In the genomic region with DNA sequence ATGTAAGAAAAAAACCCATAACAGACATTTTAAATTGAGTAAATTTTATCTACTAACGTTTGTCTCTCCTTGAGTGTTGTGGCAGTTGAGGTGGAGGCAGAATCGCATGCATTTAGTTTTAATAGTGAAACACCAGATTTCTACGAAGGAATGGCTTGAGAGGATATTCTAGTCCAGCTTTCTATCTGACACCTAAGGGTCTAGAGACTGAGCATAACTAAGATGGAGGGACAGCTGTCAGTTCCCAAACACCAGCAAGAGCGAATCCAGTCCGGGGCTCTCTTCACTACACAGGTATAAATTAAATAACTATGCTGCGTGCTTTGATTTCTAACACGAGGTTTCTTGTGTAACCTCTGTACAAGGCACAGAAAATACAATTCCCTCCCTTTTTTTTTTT, we compare ENCODE assay signal across 9 cellular contexts. TPM values are rescaled to one million over a fixed set of nuclear protein-coding genes. Genes with fewer than 3 reads are reported as not detected.
DNase-seq lines count a peak whose midpoint lies in the region; ATAC-seq and TF ChIP-seq lines count a peak whose summit lies in the region.
"Had no signal": no experiment of that assay in that cellular context is flagged by ENCODE, and none has a peak within 500 bp of the region (broad histone marks: within the 10 kb centered on the region; RNA-seq: fewer than 3 reads in every experiment).

No MANE protein-coding gene starts in this region.

- H3K36me3 Mint-ChIP-seq in activated T-cell treated with anti-CD3 and anti-CD28 coated beads, Interleukin-2, amount 50 U/mL, for 72 hours (ENCODE audit: insufficient read depth in 2 of 2): peaks cover 0 to 7% of the 10 kb centered on the region in 2 donors
- peaks cover 5% of the 10 kb centered on the region for H3K36me3 Mint-ChIP-seq in stimulated activated memory B cell treated with anti-CD40 and anti-IgM and Interleukin-4, amounts not matched to agents 10 μg/mL and 1 μg/mL and 100 μg/mL, for 72 hours

- peak overlapping the region; percentile 95 for H3K27ac Mint-ChIP-seq in activated T-cell treated with anti-CD3 and anti-CD28 coated beads, Interleukin-2, amount 50 U/mL, for 72 hours
- H3K27ac Mint-ChIP-seq in stimulated activated memory B cell treated with anti-CD40 and anti-IgM and Interleukin-4, amounts not matched to agents 10 μg/mL and 1 μg/mL and 100 μg/mL, for 72 hours: peak overlapping the region; percentile 87

- ATAC-seq in activated T-cell treated with anti-CD3 and anti-CD28 coated beads, Interleukin-2, amount 50 U/mL, for 72 hours (replicated peaks in 1 of 2): no peak
- no peak for ATAC-seq in stimulated activated memory B cell treated with anti-CD40 and anti-IgM and Interleukin-4, amounts not matched to agents 10 μg/mL and 1 μg/mL and 100 μg/mL, for 72 hours
- ATAC-seq in left lobe of liver: no peak

- 66% methylated on average over 7 of the region's 7 CpGs for WGBS in prostate gland

- peak overlapping the region; percentile 96 for H3K4me3 ChIP-seq in iPS-11a (ENCODE audit: low read depth, low read length)
- H3K4me3 ChIP-seq in prostate gland: no peak overlapping the region

- no peaks in the 10 kb centered on the region for H3K4me1 ChIP-seq in prostate gland (replicated peaks)

- peak overlapping the region; percentile 95 to 100 for H3K4me3 Mint-ChIP-seq in activated T-cell treated with anti-CD3 and anti-CD28 coated beads, Interleukin-2, amount 50 U/mL, for 72 hours
- peak overlapping the region; percentile 89 for H3K4me3 Mint-ChIP-seq in stimulated activated memory B cell treated with anti-CD40 and anti-IgM and Interleukin-4, amounts not matched to agents 10 μg/mL and 1 μg/mL and 100 μg/mL, for 72 hours

- no peak for DNase-seq in activated T-cell treated with anti-CD3 and anti-CD28 coated beads, Interleukin-2, amount 50 U/mL, for 72 hours
- no peak for DNase-seq in activated T-cell treated with anti-CD3 and anti-CD28 coated beads, Interleukin-2, amount 50 U/mL, for 1 hour
- DNase-seq in prostate gland (ENCODE audit: low spot score) (no peak), NCI-H2171 (lab: John Stamatoyannopoulos, UW) (no peak), left lobe of liver (ENCODE audit: low spot score) (no peak)
- DNase-seq: activated gamma-delta T cell treated with Interleukin-2 at 50 U/mL for 16 hours had no signal

- H3K27me3 ChIP-seq in prostate gland (replicated peaks; ENCODE audit: insufficient read depth): no peaks in the 10 kb centered on the region

- H3K4me1 Mint-ChIP-seq in activated T-cell treated with anti-CD3 and anti-CD28 coated beads, Interleukin-2, amount 50 U/mL, for 72 hours (ENCODE audit: low read depth): peaks cover 71% of the 10 kb centered on the region
- peaks cover 68% of the 10 kb centered on the region for H3K4me1 Mint-ChIP-seq in stimulated activated memory B cell treated with anti-CD40 and anti-IgM and Interleukin-4, amounts not matched to agents 10 μg/mL and 1 μg/mL and 100 μg/mL, for 72 hours

- no peak for TF ChIP-seq POLR2A in prostate gland (IDR thresholded peaks at IDR 0.05)

- TF ChIP-seq CTCF in VCaP (conservative IDR thresholded peaks at IDR 0.05) (no peak), prostate gland (IDR thresholded peaks at IDR 0.05) (no peak)

- H3K9me3 Mint-ChIP-seq in activated T-cell treated with anti-CD3 and anti-CD28 coated beads, Interleukin-2, amount 50 U/mL, for 72 hours: no peaks in the 10 kb centered on the region
- no peaks in the 10 kb centered on the region for H3K9me3 Mint-ChIP-seq in stimulated activated memory B cell treated with anti-CD40 and anti-IgM and Interleukin-4, amounts not matched to agents 10 μg/mL and 1 μg/mL and 100 μg/mL, for 72 hours

- H3K36me3 ChIP-seq in prostate gland: no peaks in the 10 kb centered on the region

- H3K27ac ChIP-seq in VCaP: peak overlapping the region; percentile 96
- H3K27ac ChIP-seq in prostate gland: no peak overlapping the region

- H3K27me3 Mint-ChIP-seq in activated T-cell treated with anti-CD3 and anti-CD28 coated beads, Interleukin-2, amount 50 U/mL, for 72 hours (ENCODE audit: low read depth): no peaks in the 10 kb centered on the region
- H3K27me3 Mint-ChIP-seq in stimulated activated memory B cell treated with anti-CD40 and anti-IgM and Interleukin-4, amounts not matched to agents 10 μg/mL and 1 μg/mL and 100 μg/mL, for 72 hours: no peaks in the 10 kb centered on the region

- intact Hi-C loops in prostate gland (cut with DNase I): no loop called here

- no peaks in the 10 kb centered on the region for H3K9me3 ChIP-seq in prostate gland

RNA-seq across cellular contexts. Expression of a gene that starts 1.4 kb away (rescaled TPM):
- total RNA-seq in activated T-cell treated with anti-CD3 and anti-CD28 coated beads, Interleukin-2, amount 50 U/mL, for 72 hours: 10 to 100 TPM; 24.3 to 25.4 TPM
- total RNA-seq in prostate gland (10 to 100 TPM; 18.1 to 18.3 TPM), left lobe of liver (15.5 TPM)

RNA-seq across cellular contexts. Expression of a gene that starts 1.9 kb away (rescaled TPM):
- 10 to 100 TPM; 18.7 to 23.3 TPM for total RNA-seq in activated T-cell treated with anti-CD3 and anti-CD28 coated beads, Interleukin-2, amount 50 U/mL, for 72 hours
- total RNA-seq in prostate gland (10 to 100 TPM; 14.6 to 24.5 TPM), left lobe of liver (8.1 TPM)
